ENCODE assay signal across 29 cellular contexts in genomic region chr5:119458911-119459632, GRCh38. TPM values are rescaled to one million over a fixed set of nuclear protein-coding genes. Genes with fewer than 3 reads are reported as not detected.
DNase-seq lines count a peak whose midpoint lies in the region; ATAC-seq, FAIRE-seq and TF ChIP-seq lines count a peak whose summit lies in the region.
"Had no signal": no experiment of that assay in that cellular context is flagged by ENCODE, and none has a peak within 500 bp of the region (broad histone marks: within the 10 kb centered on the region; RNA-seq: fewer than 3 reads in every experiment).

No MANE protein-coding gene starts in this region.

- no peak overlapping the region for H3K14ac ChIP-seq in H1 (ENCODE audit: insufficient read length)

- no peak overlapping the region for H4K8ac ChIP-seq in H1 (ENCODE audit: extremely low read depth, insufficient read depth, low read length)

- no peak overlapping the region for H2BK15ac ChIP-seq in H1 (ENCODE audit: low read length)

- no peaks in the 10 kb centered on the region for H3K27me3 Mint-ChIP-seq in naive B cell
- H3K27me3 Mint-ChIP-seq in activated naive CD4-positive, alpha-beta T cell treated with anti-CD3 and anti-CD28 coated beads for 36 hours (ENCODE audit: low read depth): no peaks in the 10 kb centered on the region
- H3K27me3 Mint-ChIP-seq: activated CD4-positive, alpha-beta memory T cell treated with anti-CD3 and anti-CD28 coated beads, Interleukin-2, amount 10 ng/mL, durations not matched to agents 7 days and 5 days; naive thymus-derived CD8-positive, alpha-beta T cell; stimulated activated naive CD8-positive, alpha-beta T cell treated with anti-CD3 and anti-CD28 coated beads, Interleukin-15, amount 100 ng/mL, for 72 hours had no signal

- H3K23me2 ChIP-seq in H1 (ENCODE audit: low read depth, low read length): no peaks in the 10 kb centered on the region

- H3K4me2 ChIP-seq in H1 (ENCODE audit: insufficient read depth in 1 of 2, low read depth in 2 of 2, low read length in 2 of 2): peak overlapping the region; percentile 17 to 36; a peak in 3 of 4 replicates

- H3K27me3 ChIP-seq in H1 (replicated peaks in 1 of 4; ENCODE audit: control insufficient read depth in 3 of 4, extremely low read depth in 1 of 4, insufficient read depth in 3 of 4, low read length in 3 of 4): no peaks in the 10 kb centered on the region
- H3K27me3 ChIP-seq: body of pancreas, esophagus muscularis mucosa, ovary, tibial nerve had no signal

- no peak for TF ChIP-seq POLR2A in H1 (IDR thresholded peaks at IDR 0.05; ENCODE audit: control extremely low read depth in 1 of 2, low read depth in 2 of 2, low read length in 2 of 2)

- H3K79me2 ChIP-seq in H1 (ENCODE audit: control insufficient read depth in 1 of 2, insufficient read depth in 2 of 2, low read length in 2 of 2): peaks cover 4 to 77% of the 10 kb centered on the region in 2 experiments; a peak in 2 of 4 replicates

- no peak overlapping the region for H3K4me3 Mint-ChIP-seq in naive B cell
- H3K4me3 Mint-ChIP-seq in activated naive CD4-positive, alpha-beta T cell treated with anti-CD3 and anti-CD28 coated beads for 36 hours: no peak overlapping the region
- H3K4me3 Mint-ChIP-seq: activated CD4-positive, alpha-beta memory T cell treated with anti-CD3 and anti-CD28 coated beads, Interleukin-2, amount 10 ng/mL, durations not matched to agents 7 days and 5 days; naive thymus-derived CD8-positive, alpha-beta T cell; stimulated activated naive CD8-positive, alpha-beta T cell treated with anti-CD3 and anti-CD28 coated beads, Interleukin-15, amount 100 ng/mL, for 72 hours had no signal

- H4K91ac ChIP-seq in H1 (replicated peaks; ENCODE audit: insufficient read length, low read length): peak overlapping the region; percentile 98

- H2BK5ac ChIP-seq in H1 (ENCODE audit: low read depth, low read length): peak overlapping the region; percentile 66; the same call in 1 of the 2 replicates

- TF ChIP-seq CTCF in H1 (IDR thresholded peaks at IDR 0.05; ENCODE audit: control extremely low read depth in 1 of 3, insufficient read depth in 1 of 3, low read depth in 1 of 3, low read length in 3 of 3): no peak

- H3K36me3 ChIP-seq in H1 (ENCODE audit: control insufficient read depth in 2 of 4, insufficient read depth in 4 of 4, low read length in 3 of 4): peaks cover 0 to 11% (median 0%) of the 10 kb centered on the region in 4 experiments; a peak in 2 of 8 replicates
- H3K36me3 ChIP-seq: ovary had no signal

- no peaks in the 10 kb centered on the region for H4K20me1 ChIP-seq in H1 (replicated peaks in 1 of 2; ENCODE audit: control insufficient read depth in 1 of 2, insufficient read depth in 2 of 2, low read length in 2 of 2)

- H3K9me3 Mint-ChIP-seq in naive B cell: peaks cover 0 to 1% (median 0%) of the 10 kb centered on the region in 7 donors
- H3K9me3 Mint-ChIP-seq in activated naive CD4-positive, alpha-beta T cell treated with anti-CD3 and anti-CD28 coated beads for 36 hours: no peaks in the 10 kb centered on the region
- H3K9me3 Mint-ChIP-seq: activated CD4-positive, alpha-beta memory T cell treated with anti-CD3 and anti-CD28 coated beads, Interleukin-2, amount 10 ng/mL, durations not matched to agents 7 days and 5 days; naive thymus-derived CD8-positive, alpha-beta T cell; stimulated activated naive CD8-positive, alpha-beta T cell treated with anti-CD3 and anti-CD28 coated beads, Interleukin-15, amount 100 ng/mL, for 72 hours had no signal

- DNase-seq in NOMO-1 treated with DMSO at 0.1 percent for 48 hours (lab: John Stamatoyannopoulos, UW; ENCODE audit: unreplicated experiment): peak; percentile 47
- no peak for DNase-seq in NOMO-1 treated with dmso at 0.1 percent for 144 hours (lab: John Stamatoyannopoulos, UW; ENCODE audit: unreplicated experiment)
- DNase-seq in MV-4-11 (lab: John Stamatoyannopoulos, UW): peak; percentile 78
- DNase-seq in H1 (ENCODE audit: low read depth in 1 of 2, low spot score in 2 of 2): no peak
- no peak for DNase-seq in naive B cell
- no peak for DNase-seq in HCEC 1CT
- DNase-seq in activated naive CD4-positive, alpha-beta T cell treated with anti-CD3 and anti-CD28 coated beads for 36 hours: no peak
- DNase-seq: activated CD4-positive, alpha-beta memory T cell treated with anti-CD3 and anti-CD28 coated beads, Interleukin-2, amount 10 ng/mL, durations not matched to agents 7 days and 5 days; activated T-cell treated with anti-CD3 and anti-CD28 coated beads, Interleukin-2, amount 50 U/mL, for 1 hour; body of pancreas; effector CD8-positive, alpha-beta T cell; Kasumi-1; left cardiac atrium; naive thymus-derived CD8-positive, alpha-beta T cell; NCI-H1417; NCI-H2081 treated with DMSO at 0.1 percent for 48 hours; NCI-H446 treated with DMSO at 0.1 percent for 48 hours; ovary; RPMI8226; stimulated activated CD4-positive, alpha-beta T cell treated with anti-CD3 and anti-CD28 coated beads, Interleukin-12 subunit alpha, Interleukin-12 subunit beta, amount 100 ng/mL, for 4 hours; stimulated activated CD4-positive, alpha-beta T cell treated with anti-CD3 and anti-CD28 coated beads, Interleukin-4, amount 100 ng/mL, for 4 hours; stimulated activated naive CD8-positive, alpha-beta T cell treated with anti-CD3 and anti-CD28 coated beads, Interleukin-15, amount 100 ng/mL, for 72 hours had no signal

- H2AK5ac ChIP-seq in H1 (ENCODE audit: low read depth, low read length): no peak overlapping the region; the same call in 1 of the 2 replicates

- no peak overlapping the region for H3K27ac ChIP-seq in H1 (ENCODE audit: low read depth, low read length)
- H3K27ac ChIP-seq: body of pancreas, esophagus muscularis mucosa, ovary, SK-N-MC, tibial nerve had no signal

- no peak overlapping the region for H3K56ac ChIP-seq in H1 (replicated peaks; ENCODE audit: insufficient read length, low read depth, low read length)

- peak; percentile 91 for FAIRE-seq in H1 (lab: Jason Lieb, UNC)
- FAIRE-seq: frontal cortex, HTR-8/SVneo had no signal

- H3K4me1 Mint-ChIP-seq in naive B cell: peaks cover 18 to 45% (median 35%) of the 10 kb centered on the region in 3 donors
- H3K4me1 Mint-ChIP-seq in activated naive CD4-positive, alpha-beta T cell treated with anti-CD3 and anti-CD28 coated beads for 36 hours (ENCODE audit: low read depth): peaks cover 10% of the 10 kb centered on the region

- H3K36me3 Mint-ChIP-seq in naive B cell: peaks cover 17 to 33% of the 10 kb centered on the region in 2 donors
- peaks cover 10% of the 10 kb centered on the region for H3K36me3 Mint-ChIP-seq in activated naive CD4-positive, alpha-beta T cell treated with anti-CD3 and anti-CD28 coated beads for 36 hours (ENCODE audit: low read depth)
- H3K36me3 Mint-ChIP-seq: activated naive CD4-positive, alpha-beta T cell treated with anti-CD3 and anti-CD28 coated beads, Interleukin-2, amount 50 U/mL, for 72 hours had no signal

- intact Hi-C loops in activated naive CD4-positive, alpha-beta T cell treated with anti-CD3 and anti-CD28 coated beads for 36 hours (cut with micrococcal nuclease): no loop called here

- H3K9me3 ChIP-seq in H1 (ENCODE audit: insufficient read depth in 2 of 2, low read depth in 1 of 2, low read length in 1 of 2): no peaks in the 10 kb centered on the region
- H3K9me3 ChIP-seq: body of pancreas, esophagus muscularis mucosa, ovary, tibial nerve had no signal

- CTCF ChIA-PET in H1 (lab: Charles Lee; ENCODE audit: partially characterized antibody): interaction anchor here (0.7 to 1.6 kb wide), 6 partner anchors 12 to 471 kb away, joined by 3 to 4 read pairs (median 3); no protein-coding TSS in a partner anchor
- CTCF ChIA-PET in activated naive CD4-positive, alpha-beta T cell treated with anti-CD3 and anti-CD28 coated beads for 36 hours (lab: Charles Lee): interaction anchor here (0.7 kb wide), 1 partner anchor 12 kb away, joined by 3 read pairs; no protein-coding TSS in a partner anchor

- peak in 1 of 2 experiments; percentile 68; a peak in 1 of 3 replicates for TF ChIP-seq EP300 in H1 (IDR thresholded peaks at IDR 0.05; ENCODE audit: borderline replicate concordance in 1 of 2, low read depth in 2 of 2, low read length in 2 of 2)

- H3K4me3 ChIP-seq in H1 (ENCODE audit: extremely low read depth in 1 of 4, insufficient read depth in 2 of 4, low read depth in 3 of 4, low read length in 4 of 4): peak overlapping the region in 1 of 4 experiments; percentile 19; a peak in 2 of 8 replicates
- H3K4me3 ChIP-seq: body of pancreas, esophagus muscularis mucosa, ovary, SK-N-MC, tibial nerve had no signal

- ATAC-seq in naive B cell (ENCODE audit: low read depth in 2 of 2): no peak
- ATAC-seq in GM18870 (IDR thresholded peaks at IDR 0.05; ENCODE audit: unreplicated experiment): no peak
- ATAC-seq: body of pancreas; left cardiac atrium; naive thymus-derived CD8-positive, alpha-beta T cell; stimulated activated naive CD8-positive, alpha-beta T cell treated with anti-CD3 and anti-CD28 coated beads, Interleukin-15, amount 100 ng/mL, for 72 hours had no signal

- peak overlapping the region; percentile 90 for H2BK120ac ChIP-seq in H1 (replicated peaks; ENCODE audit: low read depth, low read length)

- H3K79me1 ChIP-seq in H1 (ENCODE audit: low read depth, low read length): peaks cover 6% of the 10 kb centered on the region; the same call in 1 of the 2 replicates

- peak overlapping the region; percentile 48 to 86 (median 80) for H3K27ac Mint-ChIP-seq in naive B cell
- H3K27ac Mint-ChIP-seq in activated naive CD4-positive, alpha-beta T cell treated with anti-CD3 and anti-CD28 coated beads for 36 hours: no peak overlapping the region
- H3K27ac Mint-ChIP-seq: activated CD4-positive, alpha-beta memory T cell treated with anti-CD3 and anti-CD28 coated beads, Interleukin-2, amount 10 ng/mL, durations not matched to agents 7 days and 5 days; naive thymus-derived CD8-positive, alpha-beta T cell; stimulated activated naive CD8-positive, alpha-beta T cell treated with anti-CD3 and anti-CD28 coated beads, Interleukin-15, amount 100 ng/mL, for 72 hours had no signal

- H2BK12ac ChIP-seq in H1 (ENCODE audit: low read depth, low read length): no peak overlapping the region

- no peak overlapping the region for H3K9ac ChIP-seq in H1 (replicated peaks in 1 of 4; ENCODE audit: extremely low read depth in 1 of 4, low read depth in 3 of 4, low read length in 3 of 4)

- no peak overlapping the region for H2AFZ ChIP-seq in H1 (ENCODE audit: low read length)

- H4K5ac ChIP-seq in H1 (ENCODE audit: insufficient read length, low read depth, low read length): peak overlapping the region; percentile 38

- POLR2A ChIA-PET in H1 (lab: Charles Lee; ENCODE audit: partially characterized antibody): interaction anchor here (0.9 kb wide), 1 partner anchor 53 kb away, joined by 3 read pairs; no protein-coding TSS in a partner anchor

- H3K18ac ChIP-seq in H1 (ENCODE audit: extremely low read depth, low read length): peak overlapping the region; percentile 75; the same call in 1 of the 2 replicates

- peak overlapping the region; percentile 67; the same call in 1 of the 2 replicates for H2BK20ac ChIP-seq in H1 (ENCODE audit: low read length)

- peaks cover 0 to 13% (median 9%) of the 10 kb centered on the region in 4 experiments; a peak in 5 of 7 replicates for H3K4me1 ChIP-seq in H1 (replicated peaks in 1 of 4; ENCODE audit: control insufficient read depth in 3 of 4, insufficient read depth in 4 of 4, low read length in 3 of 4)

- 32% methylated on average over 4 of the region's 4 CpGs; no CpG with 5 or more reads in 1 of the 2 experiments for WGBS in H1 (ENCODE audit: extremely low coverage in 1 of 2, insufficient coverage in 1 of 2, insufficient read length in 1 of 2, insufficient replicate concordance in 2 of 2, low coverage in 1 of 2, low lambda C conversion rate in 2 of 2, missing lambda C conversion rate in 1 of 2), 2 experiments

- no peak overlapping the region for H3K4ac ChIP-seq in H1 (replicated peaks; ENCODE audit: insufficient read length, low read depth, low read length)

- no peak for TF ChIP-seq RAD21 in H1 (IDR thresholded peaks at IDR 0.05 in 1 of 2, conservative IDR thresholded peaks at IDR 0.05 in 1 of 2; ENCODE audit: low read depth in 2 of 2, low read length in 2 of 2)

- no peak overlapping the region for H3K23ac ChIP-seq in H1 (ENCODE audit: insufficient read length)

RNA-seq across cellular contexts. Expression of gene HSD17B4, which starts 6.8 kb away (rescaled TPM):
- total RNA-seq in H1 (2021; fragmentation: NEBNext Ultra II Directional; extraction: Animal tissue kit (Norgen Biotek cat#: 25700)): 360 and 369 TPM in 2 replicates
- polyA plus RNA-seq in H1 (2011; rRNA removed): 209 and 305 TPM in 2 replicates
- 324 TPM for polyA plus RNA-seq in H1 (2011; cell fraction: cytosol; rRNA removed)
- polyA plus RNA-seq in H1 (2011; cell fraction: nucleus; rRNA removed): 194 TPM
- 418 to 601 TPM (median 461 TPM) in 4 replicates for polyA plus RNA-seq in H1 (2012, experiment 1 of 2)
- polyA plus RNA-seq in H1 (2012, experiment 2 of 2): 51.1 TPM
- polyA plus RNA-seq in H1 (2013, experiment 1 of 2): 269 TPM
- 281 TPM for polyA plus RNA-seq in H1 (2013, experiment 2 of 2)
- 608 and 793 TPM in 2 replicates for polyA minus RNA-seq in H1 (2011; rRNA and poly(A)+ RNA removed)
- 194 TPM for polyA minus RNA-seq in H1 (2011; cell fraction: cytosol; rRNA and poly(A)+ RNA removed)
- 250 TPM for polyA minus RNA-seq in H1 (2011; cell fraction: nucleus; rRNA and poly(A)+ RNA removed)
- polyA plus RNA-seq in naive B cell (ENCODE audit: low read depth in 6 of 6): 100 to 1,000 TPM; 118 to 195 (median 128) TPM
- 10 to 100 TPM; 85.6 to 96.3 TPM for total RNA-seq in activated naive CD4-positive, alpha-beta T cell treated with anti-CD3 and anti-CD28 coated beads for 36 hours

Comparison
In these comparisons a context has a peak if more than half of its experiments do, and no peak if none do; other contexts are left out.
1. DNase-seq: peak in NOMO-1 treated with DMSO at 0.1 percent for 48 hours (single experiment) and MV-4-11 (single experiment); none in NOMO-1 treated with dmso at 0.1 percent for 144 hours (single experiment), H1 (0 of 2), naive B cell (single experiment), HCEC 1CT (single experiment) and activated naive CD4-positive, alpha-beta T cell treated with anti-CD3 and anti-CD28 coated beads for 36 hours (single experiment).